Comparison of ENCODE assay signal across 8 cellular contexts in the genomic region with DNA sequence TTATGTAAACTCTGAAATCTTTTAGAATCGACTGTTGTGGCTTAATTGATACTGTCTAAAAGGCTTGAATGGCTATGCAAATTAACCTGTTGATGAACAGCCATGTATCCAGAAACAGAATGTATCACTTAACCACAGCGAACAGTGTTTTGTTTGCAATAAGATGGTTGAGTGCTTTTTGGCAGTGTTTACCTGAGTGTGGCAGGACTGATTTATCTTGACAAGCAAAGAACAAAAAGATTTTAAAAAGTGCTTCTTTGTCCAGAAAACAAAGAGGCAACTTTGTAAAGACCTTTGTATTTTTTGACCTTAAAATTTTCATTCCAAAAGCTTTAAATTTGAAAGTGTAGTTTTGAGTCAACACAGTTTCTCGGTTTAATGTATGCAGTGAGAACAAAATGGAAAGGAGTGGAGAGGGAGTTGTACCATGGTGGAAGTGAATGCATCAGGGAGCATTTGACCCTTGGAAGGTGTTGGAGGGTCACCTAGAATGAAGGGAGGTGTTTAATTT. TPM values are rescaled to one million over a fixed set of nuclear protein-coding genes. Genes with fewer than 3 reads are reported as not detected.
DNase-seq lines count a peak whose midpoint lies in the region; ATAC-seq, FAIRE-seq and TF ChIP-seq lines count a peak whose summit lies in the region.

No MANE protein-coding gene starts in this region.

- no peaks in the 10 kb centered on the region for H3K36me3 Mint-ChIP-seq in WTC11
- peaks cover 0 to 1% of the 10 kb centered on the region in 2 donors for H3K36me3 Mint-ChIP-seq in activated T-cell treated with anti-CD3 and anti-CD28 coated beads, Interleukin-2, amount 50 U/mL, for 72 hours (ENCODE audit: insufficient read depth in 2 of 2)

- TF ChIP-seq CTCF in WTC11 (IDR thresholded peaks at IDR 0.05): no peak

- POLR2A ChIA-PET in WTC11 (lab: Charles Lee): no interaction called here

- FAIRE-seq in H54 (lab: Jason Lieb, UNC): no peak

- H3K4me1 Mint-ChIP-seq in WTC11: peaks cover 38% of the 10 kb centered on the region
- peaks cover 4% of the 10 kb centered on the region for H3K4me1 Mint-ChIP-seq in activated T-cell treated with anti-CD3 and anti-CD28 coated beads, Interleukin-2, amount 50 U/mL, for 72 hours (ENCODE audit: low read depth)

- no peaks in the 10 kb centered on the region for H3K27me3 Mint-ChIP-seq in WTC11 (ENCODE audit: low read depth)
- H3K27me3 Mint-ChIP-seq in activated T-cell treated with anti-CD3 and anti-CD28 coated beads, Interleukin-2, amount 50 U/mL, for 72 hours (ENCODE audit: low read depth): no peaks in the 10 kb centered on the region

- ATAC-seq in GM18858 (IDR thresholded peaks at IDR 0.05; ENCODE audit: unreplicated experiment) (peak; percentile 96), GM21619 (IDR thresholded peaks at IDR 0.05; ENCODE audit: unreplicated experiment) (peak; percentile 98), HG03280 (IDR thresholded peaks at IDR 0.05; ENCODE audit: unreplicated experiment) (peak; percentile 91), WTC11 (no peak)
- no peak for ATAC-seq in activated T-cell treated with anti-CD3 and anti-CD28 coated beads, Interleukin-2, amount 50 U/mL, for 72 hours (replicated peaks in 1 of 2)

- no peaks in the 10 kb centered on the region for H3K9me3 Mint-ChIP-seq in WTC11
- H3K9me3 Mint-ChIP-seq in activated T-cell treated with anti-CD3 and anti-CD28 coated beads, Interleukin-2, amount 50 U/mL, for 72 hours: no peaks in the 10 kb centered on the region

- CTCF ChIA-PET in WTC11 (lab: Charles Lee): interaction anchor here (0.9 kb wide), 1 partner anchor 117 kb away, joined by 4 read pairs; no protein-coding TSS in a partner anchor

- no peak for TF ChIP-seq POLR2A in H54 (IDR thresholded peaks at IDR 0.05; ENCODE audit: low read depth, low read length)

- H3K4me3 Mint-ChIP-seq in WTC11: no peak overlapping the region
- H3K4me3 Mint-ChIP-seq in activated T-cell treated with anti-CD3 and anti-CD28 coated beads, Interleukin-2, amount 50 U/mL, for 72 hours: no peak overlapping the region

- H3K27ac Mint-ChIP-seq in WTC11: peak overlapping the region; percentile 2
- no peak overlapping the region for H3K27ac Mint-ChIP-seq in activated T-cell treated with anti-CD3 and anti-CD28 coated beads, Interleukin-2, amount 50 U/mL, for 72 hours

- DNase-seq in WTC11 (ENCODE audit: low spot score) (no peak), NOMO-1 treated with DMSO at 0.1 percent for 48 hours (lab: John Stamatoyannopoulos, UW; ENCODE audit: unreplicated experiment) (no peak), medulla oblongata (ENCODE audit: extremely low spot score) (no peak), H54 (ENCODE audit: insufficient read length, low spot score) (no peak)
- no peak for DNase-seq in activated T-cell treated with anti-CD3 and anti-CD28 coated beads, Interleukin-2, amount 50 U/mL, for 72 hours

TF ChIP-seq in WTC11, 78 proteins besides CTCF, POLR2A, EP300 and RAD21:
- no peak for TF ChIP-seq KAT7 (CRISPR knock-in tag; IDR thresholded peaks at IDR 0.05; ENCODE audit: borderline replicate concordance)
- TF ChIP-seq RORB (CRISPR knock-in tag; IDR thresholded peaks at IDR 0.05): no peak
- TF ChIP-seq, protein P1, sequence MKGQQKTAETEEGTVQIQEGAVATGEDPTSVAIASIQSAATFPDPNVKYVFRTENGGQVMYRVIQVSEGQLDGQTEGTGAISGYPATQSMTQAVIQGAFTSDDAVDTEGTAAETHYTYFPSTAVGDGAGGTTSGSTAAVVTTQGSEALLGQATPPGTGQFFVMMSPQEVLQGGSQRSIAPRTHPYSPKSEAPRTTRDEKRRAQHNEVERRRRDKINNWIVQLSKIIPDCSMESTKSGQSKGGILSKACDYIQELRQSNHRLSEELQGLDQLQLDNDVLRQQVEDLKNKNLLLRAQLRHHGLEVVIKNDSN (CRISPR knock-in tag; IDR thresholded peaks at IDR 0.05): no peak
- no peak for TF ChIP-seq GRHL2 (CRISPR knock-in tag; IDR thresholded peaks at IDR 0.05; ENCODE audit: insufficient replicate concordance, severe bottlenecking)
- TF ChIP-seq, protein P2, sequence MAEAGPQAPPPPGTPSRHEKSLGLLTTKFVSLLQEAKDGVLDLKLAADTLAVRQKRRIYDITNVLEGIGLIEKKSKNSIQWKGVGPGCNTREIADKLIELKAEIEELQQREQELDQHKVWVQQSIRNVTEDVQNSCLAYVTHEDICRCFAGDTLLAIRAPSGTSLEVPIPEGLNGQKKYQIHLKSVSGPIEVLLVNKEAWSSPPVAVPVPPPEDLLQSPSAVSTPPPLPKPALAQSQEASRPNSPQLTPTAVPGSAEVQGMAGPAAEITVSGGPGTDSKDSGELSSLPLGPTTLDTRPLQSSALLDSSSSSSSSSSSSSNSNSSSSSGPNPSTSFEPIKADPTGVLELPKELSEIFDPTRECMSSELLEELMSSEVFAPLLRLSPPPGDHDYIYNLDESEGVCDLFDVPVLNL (CRISPR knock-in tag; IDR thresholded peaks at IDR 0.05; ENCODE audit: borderline replicate concordance, low read depth): no peak
- TF ChIP-seq RELA (CRISPR knock-in tag; IDR thresholded peaks at IDR 0.05; ENCODE audit: borderline replicate concordance): no peak
- TF ChIP-seq SMAD3 (CRISPR knock-in tag; IDR thresholded peaks at IDR 0.05; ENCODE audit: borderline replicate concordance): no peak
- TF ChIP-seq TEAD4 (CRISPR knock-in tag; IDR thresholded peaks at IDR 0.05): no peak
- no peak for TF ChIP-seq ZNF671 (CRISPR knock-in tag; IDR thresholded peaks at IDR 0.05)
- TF ChIP-seq ZBTB21 (CRISPR knock-in tag; IDR thresholded peaks at IDR 0.05; ENCODE audit: borderline replicate concordance): no peak
- TF ChIP-seq, protein P3, sequence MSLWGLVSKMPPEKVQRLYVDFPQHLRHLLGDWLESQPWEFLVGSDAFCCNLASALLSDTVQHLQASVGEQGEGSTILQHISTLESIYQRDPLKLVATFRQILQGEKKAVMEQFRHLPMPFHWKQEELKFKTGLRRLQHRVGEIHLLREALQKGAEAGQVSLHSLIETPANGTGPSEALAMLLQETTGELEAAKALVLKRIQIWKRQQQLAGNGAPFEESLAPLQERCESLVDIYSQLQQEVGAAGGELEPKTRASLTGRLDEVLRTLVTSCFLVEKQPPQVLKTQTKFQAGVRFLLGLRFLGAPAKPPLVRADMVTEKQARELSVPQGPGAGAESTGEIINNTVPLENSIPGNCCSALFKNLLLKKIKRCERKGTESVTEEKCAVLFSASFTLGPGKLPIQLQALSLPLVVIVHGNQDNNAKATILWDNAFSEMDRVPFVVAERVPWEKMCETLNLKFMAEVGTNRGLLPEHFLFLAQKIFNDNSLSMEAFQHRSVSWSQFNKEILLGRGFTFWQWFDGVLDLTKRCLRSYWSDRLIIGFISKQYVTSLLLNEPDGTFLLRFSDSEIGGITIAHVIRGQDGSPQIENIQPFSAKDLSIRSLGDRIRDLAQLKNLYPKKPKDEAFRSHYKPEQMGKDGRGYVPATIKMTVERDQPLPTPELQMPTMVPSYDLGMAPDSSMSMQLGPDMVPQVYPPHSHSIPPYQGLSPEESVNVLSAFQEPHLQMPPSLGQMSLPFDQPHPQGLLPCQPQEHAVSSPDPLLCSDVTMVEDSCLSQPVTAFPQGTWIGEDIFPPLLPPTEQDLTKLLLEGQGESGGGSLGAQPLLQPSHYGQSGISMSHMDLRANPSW (CRISPR knock-in tag; conservative IDR thresholded peaks at IDR 0.05; ENCODE audit: low read depth): no peak
- TF ChIP-seq FOXK1 (CRISPR knock-in tag; IDR thresholded peaks at IDR 0.05): no peak
- TF ChIP-seq, protein P4, sequence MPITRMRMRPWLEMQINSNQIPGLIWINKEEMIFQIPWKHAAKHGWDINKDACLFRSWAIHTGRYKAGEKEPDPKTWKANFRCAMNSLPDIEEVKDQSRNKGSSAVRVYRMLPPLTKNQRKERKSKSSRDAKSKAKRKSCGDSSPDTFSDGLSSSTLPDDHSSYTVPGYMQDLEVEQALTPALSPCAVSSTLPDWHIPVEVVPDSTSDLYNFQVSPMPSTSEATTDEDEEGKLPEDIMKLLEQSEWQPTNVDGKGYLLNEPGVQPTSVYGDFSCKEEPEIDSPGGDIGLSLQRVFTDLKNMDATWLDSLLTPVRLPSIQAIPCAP (CRISPR knock-in tag; IDR thresholded peaks at IDR 0.05): no peak

RNA-seq across cellular contexts. Expression of a gene that starts 18.0 kb away (rescaled TPM):
- 7.1 to 9.6 TPM (median 8.0 TPM) in 3 replicates for total RNA-seq in WTC11 (2021)
- 10 to 100 TPM in 1 of 2 donors, 1 to 10 TPM in 1; 9.3 to 12.4 TPM for total RNA-seq in activated T-cell treated with anti-CD3 and anti-CD28 coated beads, Interleukin-2, amount 50 U/mL, for 72 hours

Comparison
In these comparisons a context has a peak if more than half of its experiments do, and no peak if none do; other contexts are left out.
1. ATAC-seq: peak in GM18858 (single experiment), GM21619 (single experiment) and HG03280 (single experiment); none in WTC11 (single experiment) and activated T-cell treated with anti-CD3 and anti-CD28 coated beads, Interleukin-2, amount 50 U/mL, for 72 hours (0 of 2).